Comparison of ENCODE assay signal across 1 cellular context in the genomic region with DNA sequence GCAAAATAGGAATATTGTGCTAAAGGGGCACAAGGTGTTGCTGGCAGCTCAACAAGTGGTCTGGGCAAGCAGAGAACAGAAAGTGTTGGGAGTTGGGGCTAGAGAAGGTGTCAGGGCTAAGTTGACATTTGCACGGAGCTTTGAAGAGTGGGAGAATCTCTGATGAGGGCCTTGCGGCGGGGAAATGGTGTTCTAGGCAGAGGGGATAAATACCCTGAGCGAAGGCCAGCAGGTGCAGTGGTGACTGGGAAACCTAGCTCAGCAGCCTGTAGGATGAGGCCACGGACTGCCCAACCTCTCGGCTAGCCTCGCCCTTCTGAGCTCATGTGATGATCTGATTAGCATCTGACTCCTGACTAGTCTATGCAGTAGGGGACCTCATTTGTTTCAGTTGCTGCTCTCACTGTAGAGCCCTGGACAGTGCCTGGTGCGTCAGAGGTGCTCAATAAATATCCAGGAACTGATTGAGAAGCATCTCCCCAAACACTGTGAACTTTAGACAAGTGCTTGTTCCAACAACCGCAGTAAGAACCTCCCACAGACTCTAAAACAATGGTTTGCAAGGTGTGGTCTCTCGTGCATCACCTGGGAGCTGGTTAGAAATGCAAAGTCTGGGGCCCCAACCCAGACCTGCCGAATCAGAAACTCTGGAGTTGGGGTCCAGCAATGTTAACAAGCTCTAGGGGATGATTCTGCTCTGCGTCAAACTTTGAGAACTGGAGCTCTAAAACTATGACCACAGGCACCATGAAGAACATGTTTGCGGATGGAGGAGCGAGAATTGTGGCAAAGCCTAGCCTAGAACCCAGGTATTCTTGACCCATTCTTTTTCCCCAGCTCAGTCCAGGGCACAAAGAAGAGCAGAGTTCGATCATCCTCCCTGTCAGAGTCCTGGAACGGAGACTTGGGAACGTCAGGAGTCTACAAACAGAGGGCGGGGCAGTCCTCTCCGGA.
TF ChIP-seq lines count a peak whose summit lies in the region.

No MANE protein-coding gene starts in this region.

TF ChIP-seq in SK-N-SH treated with all-trans-retinoic acid at 6 μM for 48 hours, 23 proteins besides CTCF, POLR2A, EP300 and RAD21 (continued from another document):
- TF ChIP-seq PPARA (CRISPR knock-in tag; IDR thresholded peaks at IDR 0.05; ENCODE audit: borderline replicate concordance), result no peak
